In the genomic region with DNA sequence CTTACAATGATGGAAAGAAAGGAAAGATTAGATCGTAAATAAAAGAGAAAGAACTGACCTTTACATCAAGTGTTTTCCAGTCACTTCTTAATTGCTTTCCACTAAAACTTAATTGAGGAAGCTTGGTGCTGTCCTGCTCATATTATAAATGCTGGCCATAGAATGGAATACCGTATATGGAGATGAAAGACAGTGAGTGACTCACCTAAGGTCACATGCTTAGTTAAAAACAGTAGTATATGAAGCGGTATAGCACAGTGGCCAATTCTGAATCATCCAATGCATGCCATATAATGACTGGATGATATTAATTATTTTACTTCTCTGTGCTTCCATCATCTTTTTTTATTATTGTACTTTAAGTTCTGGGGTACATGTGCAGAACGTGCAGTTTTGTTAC, we compare ENCODE assay signal across 27 cellular contexts.
"Had no signal": no experiment of that assay in that cellular context is flagged by ENCODE, and none has a peak within 500 bp of the region (broad histone marks: within the 10 kb centered on the region; RNA-seq: fewer than 3 reads in every experiment).

No MANE protein-coding gene starts in this region.

- H3K9me3 ChIP-seq: esophagus muscularis mucosa, gastrocnemius medialis, heart left ventricle had no signal

- ATAC-seq: activated CD4-positive, CD25-positive, alpha-beta regulatory T cell treated with anti-CD3 and anti-CD28 coated beads, Interleukin-2, amount 50 U/mL, for 24 hours; activated CD8-positive, alpha-beta T cell treated with anti-CD3 and anti-CD28 coated beads for 36 hours; activated T-cell treated with anti-CD3 and anti-CD28 coated beads, Interleukin-2, amount 50 U/mL, for 4 hours; activated T-helper 17 cell treated with anti-CD3 and anti-CD28 coated beads, Interleukin-2, amount 50 U/mL, for 72 hours; foreskin keratinocyte; gastrocnemius medialis; heart left ventricle; T-helper 17 cell had no signal

- H3K36me3 ChIP-seq: brain microvascular endothelial cell, esophagus muscularis mucosa, gastrocnemius medialis, heart left ventricle, WERI-Rb-1 had no signal

- H3K4me3 ChIP-seq: coronary artery, esophagus muscularis mucosa, gastrocnemius medialis, heart left ventricle had no signal

- H3K4me1 ChIP-seq: esophagus muscularis mucosa, foreskin keratinocyte, gastrocnemius medialis had no signal

- DNase-seq: activated B cell treated with CpG ODN at 0.5 μM for 24 hours; activated CD4-positive, alpha-beta T cell treated with anti-CD3 and anti-CD28 coated beads for 48 hours; activated CD4-positive, alpha-beta T cell treated with anti-CD3 and anti-CD28 coated beads, Interleukin-2, amount 50 U/mL, for 1 hour; activated CD4-positive, alpha-beta T cell treated with anti-CD3 and anti-CD28 coated beads, Interleukin-2, amount 50 U/mL, for 48 hours; activated CD8-positive, alpha-beta memory T cell treated with anti-CD3 and anti-CD28 coated beads for 24 hours; activated CD8-positive, alpha-beta T cell treated with anti-CD3 and anti-CD28 coated beads for 36 hours; activated effector memory CD4-positive, alpha-beta T cell treated with Interleukin-2 at 50 U/mL for 16 hours; activated gamma-delta T cell treated with Interleukin-2 at 50 U/mL for 16 hours; activated naive CD4-positive, alpha-beta T cell treated with anti-CD3 and anti-CD28 coated beads, Interleukin-2, amount 50 U/mL, for 16 hours; activated naive CD4-positive, alpha-beta T cell treated with Interleukin-2 at 50 U/mL for 16 hours; activated T-cell treated with anti-CD3 and anti-CD28 coated beads, Interleukin-2, amount 50 U/mL, for 4 hours; amniotic stem cell; anterior cingulate cortex; brain microvascular endothelial cell; dermis blood vessel endothelial cell; effector CD4-positive, alpha-beta T cell; foreskin keratinocyte; gastrocnemius medialis; glutamatergic neuron; heart left ventricle; T-helper 17 cell; T1000; WERI-Rb-1 had no signal
